Comparison of ENCODE assay signal across 15 cellular contexts in the genomic region with DNA sequence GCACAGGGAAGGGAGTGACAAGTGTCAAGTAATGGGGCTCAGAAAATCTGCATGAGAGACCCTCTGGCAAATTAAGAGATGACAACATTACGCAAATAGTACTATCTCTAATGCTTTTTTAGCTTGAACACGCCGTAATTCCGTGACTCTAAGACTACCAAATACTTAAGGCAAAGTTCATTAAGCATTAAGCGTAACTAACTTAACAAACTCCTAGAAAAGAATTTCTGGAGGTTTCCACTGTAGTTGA. TPM values are rescaled to one million over a fixed set of nuclear protein-coding genes. Genes with fewer than 3 reads are reported as not detected.
DNase-seq lines count a peak whose midpoint lies in the region; ATAC-seq, FAIRE-seq and TF ChIP-seq lines count a peak whose summit lies in the region.
"Had no signal": no experiment of that assay in that cellular context is flagged by ENCODE, and none has a peak within 500 bp of the region (broad histone marks: within the 10 kb centered on the region; RNA-seq: fewer than 3 reads in every experiment).

No MANE protein-coding gene starts in this region.

- H3K9me3 ChIP-seq in right atrium auricular region (no peaks in the 10 kb centered on the region), adipocyte (ENCODE audit: control insufficient read depth, low read length) (no peaks in the 10 kb centered on the region), HepG2 (ENCODE audit: low read length) (no peaks in the 10 kb centered on the region), upper lobe of right lung (no peaks in the 10 kb centered on the region)
- H3K9me3 ChIP-seq: BLaER1 treated with 17β-estradiol and CSF1 and Interleukin-3, amounts not matched to agents 10 nM and 100 nM had no signal

- TF ChIP-seq POLR2A in HepG2 (IDR thresholded peaks at IDR 0.05; ENCODE audit: insufficient read depth in 1 of 2, low read depth in 2 of 2, low read length in 2 of 2), result no peak

- ATAC-seq in Right ventricle myocardium superior (ENCODE audit: poor library complexity), result no peak
- ATAC-seq in HepG2, result no peak
- no peak for ATAC-seq in upper lobe of right lung
- no peak for ATAC-seq in sciatic nerve
- ATAC-seq in HG02840 (IDR thresholded peaks at IDR 0.05; ENCODE audit: low FRiP score, unreplicated experiment), result no peak

- peaks cover 75% of the 10 kb centered on the region for H3K79me2 ChIP-seq in HepG2 (ENCODE audit: insufficient read depth, low read length)

- H3K9ac ChIP-seq in adipocyte (ENCODE audit: low read length) (peak overlapping the region; percentile 57), HepG2 (ENCODE audit: insufficient read depth, low read depth, low read length) (peak overlapping the region; percentile 98)
- H3K9ac ChIP-seq: BLaER1 treated with 17β-estradiol and CSF1 and Interleukin-3, amounts not matched to agents 10 nM and 100 nM had no signal

- peaks cover 57% of the 10 kb centered on the region for H4K20me1 ChIP-seq in HepG2 (ENCODE audit: insufficient read depth, low read length)

- TF ChIP-seq RAD21 in HepG2 (CRISPR knock-in tag; IDR thresholded peaks at IDR 0.05), result no peak

- no TSS peak for BruUV-seq in HepG2 (replicated peaks; lab: Mats Ljungman, UMichigan)

- H3K36me3 ChIP-seq in right atrium auricular region (no peaks in the 10 kb centered on the region), adipocyte (ENCODE audit: control insufficient read depth, insufficient read depth, low read length, severe bottlenecking) (no peaks in the 10 kb centered on the region), HepG2 (replicated peaks in 1 of 2; ENCODE audit: control insufficient read depth in 1 of 2, insufficient read depth in 2 of 2, low read length in 2 of 2) (peaks cover 27 to 54% of the 10 kb centered on the region in 2 experiments), upper lobe of right lung (no peaks in the 10 kb centered on the region)
- H3K36me3 ChIP-seq: BLaER1 treated with 17β-estradiol and CSF1 and Interleukin-3, amounts not matched to agents 10 nM and 100 nM had no signal

- under 1% methylated on average over 5 of the region's 5 CpGs for WGBS in HepG2 (ENCODE audit: low lambda C conversion rate)

- no peaks in the 10 kb centered on the region for H3K27me3 ChIP-seq in right atrium auricular region
- no peaks in the 10 kb centered on the region for H3K27me3 ChIP-seq in adipocyte (replicated peaks; ENCODE audit: control insufficient read depth, insufficient read depth, low read length)
- no peaks in the 10 kb centered on the region; a peak in 1 of 5 replicates for H3K27me3 ChIP-seq in HepG2 (ENCODE audit: control insufficient read depth in 1 of 2, insufficient read depth in 2 of 2, low read length in 2 of 2)
- H3K27me3 ChIP-seq in upper lobe of right lung, result no peaks in the 10 kb centered on the region

- in situ Hi-C loops in HepG2 (cut with HindIII; ENCODE audit: extremely low pct_ligation_motif_present, low pct_unique_long_range_greater_than_20kb), result loop anchor here (5.0 kb wide), 1 partner anchor 75 kb away; no protein-coding TSS in a partner anchor

- CTCF ChIA-PET in HepG2 (lab: Yijun Ruan, JAX; ENCODE audit: low intra/inter-chr PET ratio, low total read pairs), result interaction anchor here (1.4 to 4.7 kb wide), 4 partner anchors 14 to 123 kb away, joined by 6 to 92 read pairs (median 14); no protein-coding TSS in a partner anchor

- H3K4me1 ChIP-seq in right atrium auricular region (peaks cover 0 to 26% of the 10 kb centered on the region in 2 donors), adipocyte (ENCODE audit: control insufficient read depth, insufficient read depth, low read length) (peaks cover 47% of the 10 kb centered on the region), HepG2 (ENCODE audit: insufficient read depth, low read length) (peaks cover 76% of the 10 kb centered on the region), upper lobe of right lung (peaks cover 17% of the 10 kb centered on the region)

- H3K4me2 ChIP-seq in HepG2 (ENCODE audit: low read depth, low read length), result peak overlapping the region; percentile 93

- no peak for FAIRE-seq in HepG2 (lab: Jason Lieb, UNC)

- intact Hi-C loops in Right ventricle myocardium superior (cut with DNase I) (loop anchor here (5.0 kb wide), 1 partner anchor 275 kb away; no protein-coding TSS in a partner anchor), HepG2 (cut with micrococcal nuclease; ENCODE audit: unreplicated experiment) (no loop called here), upper lobe of right lung (cut with DNase I) (loop anchor here (10.0 kb wide), 1 partner anchor 72 kb away; no protein-coding TSS in a partner anchor), sciatic nerve (cut with DNase I) (loop anchor here (10.0 kb wide), 1 partner anchor 72 kb away; no protein-coding TSS in a partner anchor)

- TF ChIP-seq EP300 in HepG2 (IDR thresholded peaks at IDR 0.05; ENCODE audit: low read depth in 2 of 2, low read length in 2 of 2) (no peak), HepG2 (CRISPR knock-in tag; IDR thresholded peaks at IDR 0.05; ENCODE audit: borderline replicate concordance) (no peak)

- no peak overlapping the region for H2AFZ ChIP-seq in HepG2 (ENCODE audit: low read length)

- POLR2A ChIA-PET in HepG2 (lab: Yijun Ruan, JAX), result interaction anchor here (0.8 to 13.2 kb wide), 21 partner anchors 10 to 123 kb away, joined by 3 to 317 read pairs (median 7); a partner anchor contains a TSS

- peak overlapping the region in 1 of 2 donors; percentile 9 for H3K4me3 ChIP-seq in right atrium auricular region
- peak overlapping the region; percentile 33 for H3K4me3 ChIP-seq in adipocyte (ENCODE audit: low read length)
- peak overlapping the region; percentile 88 to 96 (median 91) for H3K4me3 ChIP-seq in HepG2 (replicated peaks in 1 of 3; ENCODE audit: insufficient read depth in 1 of 3, low read depth in 2 of 3, low read length in 3 of 3)
- H3K4me3 ChIP-seq in upper lobe of right lung, result no peak overlapping the region
- H3K4me3 ChIP-seq: BLaER1 treated with 17β-estradiol and CSF1 and Interleukin-3, amounts not matched to agents 10 nM and 100 nM had no signal

- DNase-seq in right atrium auricular region (ENCODE audit: low spot score) (no peak), Right ventricle myocardium superior (no peak), adipocyte (ENCODE audit: low read depth) (no peak), HepG2 (ENCODE audit: low spot score) (no peak), upper lobe of right lung (no peak), SK-N-DZ (ENCODE audit: low spot score) (no peak), sciatic nerve (ENCODE audit: low spot score) (no peak)
- DNase-seq: HFFc6, SHP77 treated with DMSO at 0.1 percent for 48 hours had no signal

- peak overlapping the region; percentile 78 to 88 for H3K27ac ChIP-seq in right atrium auricular region
- H3K27ac ChIP-seq in HepG2 (ENCODE audit: extremely low read length, insufficient read depth, low read length), result peak overlapping the region; percentile 99
- peak overlapping the region; percentile 0 for H3K27ac ChIP-seq in upper lobe of right lung
- H3K27ac ChIP-seq: BLaER1 treated with 17β-estradiol and CSF1 and Interleukin-3, amounts not matched to agents 10 nM and 100 nM had no signal

- TF ChIP-seq CTCF in right atrium auricular region (IDR thresholded peaks at IDR 0.05) (no peak), HepG2 (CRISPR knock-in tag; IDR thresholded peaks at IDR 0.05) (no peak), upper lobe of right lung (IDR thresholded peaks at IDR 0.05) (no peak)

TF ChIP-seq in HepG2, 621 proteins besides CTCF, POLR2A, EP300 and RAD21 (continues in another document):
- TF ChIP-seq ZNF382 (CRISPR knock-in tag; IDR thresholded peaks at IDR 0.05; ENCODE audit: borderline replicate concordance), result no peak
- TF ChIP-seq, protein P1, sequence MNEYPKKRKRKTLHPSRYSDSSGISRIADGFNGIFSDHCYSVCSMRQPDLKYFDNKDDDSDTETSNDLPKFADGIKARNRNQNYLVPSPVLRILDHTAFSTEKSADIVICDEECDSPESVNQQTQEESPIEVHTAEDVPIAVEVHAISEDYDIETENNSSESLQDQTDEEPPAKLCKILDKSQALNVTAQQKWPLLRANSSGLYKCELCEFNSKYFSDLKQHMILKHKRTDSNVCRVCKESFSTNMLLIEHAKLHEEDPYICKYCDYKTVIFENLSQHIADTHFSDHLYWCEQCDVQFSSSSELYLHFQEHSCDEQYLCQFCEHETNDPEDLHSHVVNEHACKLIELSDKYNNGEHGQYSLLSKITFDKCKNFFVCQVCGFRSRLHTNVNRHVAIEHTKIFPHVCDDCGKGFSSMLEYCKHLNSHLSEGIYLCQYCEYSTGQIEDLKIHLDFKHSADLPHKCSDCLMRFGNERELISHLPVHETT (CRISPR knock-in tag; conservative IDR thresholded peaks at IDR 0.05), result no peak

RNA-seq across cellular contexts. Expression of a gene that starts 1.2 kb away (rescaled TPM):
- total RNA-seq in right atrium auricular region, result 10 to 100 TPM; 20.1 to 45.3 TPM
- total RNA-seq in Right ventricle myocardium superior, result 8.5 TPM
- total RNA-seq in HepG2 (2016; rRNA removed; fragmentation: Illumina TruSeq; extraction: Trizol), result 2,017 and 2,515 TPM in 2 replicates
- total RNA-seq in HepG2 (2016; cell fraction: cytosol; rRNA removed; fragmentation: Illumina TruSeq; extraction: Trizol; ENCODE audit: low read depth), result 102 and 113 TPM in 2 replicates
- total RNA-seq in HepG2 (2016; cell fraction: insoluble cytoplasmic fraction; rRNA removed; fragmentation: Illumina TruSeq; extraction: Trizol), result 1,811 and 2,334 TPM in 2 replicates
- 341 and 391 TPM in 2 replicates for total RNA-seq in HepG2 (2016; cell fraction: membrane; rRNA removed; fragmentation: Illumina TruSeq; extraction: Trizol)
- total RNA-seq in HepG2 (2016; cell fraction: nucleus; rRNA removed; fragmentation: Illumina TruSeq; extraction: Trizol), result 3,623 and 4,305 TPM in 2 replicates
- 1,226 and 1,569 TPM in 2 replicates for polyA plus RNA-seq in HepG2 (2011; rRNA removed)
- polyA plus RNA-seq in HepG2 (2011; cell fraction: cytosol; rRNA removed), result 779 and 1,118 TPM in 2 replicates
- 609 and 698 TPM in 2 replicates for polyA plus RNA-seq in HepG2 (2011; cell fraction: nucleus; rRNA removed)
- 1,387 and 2,007 TPM in 2 replicates for polyA plus RNA-seq in HepG2 (2012)
- 27.1 and 29.9 TPM in 2 replicates for polyA plus RNA-seq in HepG2 (2016; cell fraction: cytosol; fragmentation: Illumina TruSeq; extraction: Trizol; ENCODE audit: low read depth)
- 658 and 677 TPM in 2 replicates for polyA plus RNA-seq in HepG2 (2016; cell fraction: insoluble cytoplasmic fraction; fragmentation: Illumina TruSeq; extraction: Trizol; ENCODE audit: low read depth)
- polyA plus RNA-seq in HepG2 (2016; cell fraction: membrane; fragmentation: Illumina TruSeq; extraction: Trizol; ENCODE audit: low read depth), result 39.5 and 51.6 TPM in 2 replicates
- 1,507 and 1,591 TPM in 2 replicates for polyA plus RNA-seq in HepG2 (2016; cell fraction: nucleus; fragmentation: Illumina TruSeq; extraction: Trizol; ENCODE audit: insufficient read depth, low read depth)
- 3.3 and 5,189 TPM in 2 replicates for polyA minus RNA-seq in HepG2 (2011; rRNA and poly(A)+ RNA removed; ENCODE audit: low replicate concordance)
- 4,783 and 5,517 TPM in 2 replicates for polyA minus RNA-seq in HepG2 (2011; cell fraction: cytosol; rRNA and poly(A)+ RNA removed)
- 3,357 and 4,547 TPM in 2 replicates for polyA minus RNA-seq in HepG2 (2011; cell fraction: nucleus; rRNA and poly(A)+ RNA removed)
- total RNA-seq in upper lobe of right lung, result 0.49 TPM
- not detected in 2 replicates for polyA plus RNA-seq in SK-N-DZ (2014; cell fraction: cytosol; rRNA removed)
- not detected in 2 replicates for polyA plus RNA-seq in SK-N-DZ (2014; cell fraction: nucleus; rRNA removed)
- total RNA-seq in sciatic nerve, result 2.9 TPM
- total RNA-seq: A172; CD8-positive, alpha-beta memory T cell; HFFc6; HT-29 had no signal
- polyA plus RNA-seq: CD8-positive, alpha-beta memory T cell; IgD-negative memory B cell had no signal

Comparison
In these comparisons a context has a peak if more than half of its experiments do, and no peak if none do; other contexts are left out.
1. H3K27ac ChIP-seq: peak in every context shown above with its lines; median percentile 99 in HepG2; 83 in right atrium auricular region; 0 in upper lobe of right lung.